7 cellular contexts compared by ENCODE assay signal in genomic region chr4:86961605-86962295, GRCh38. TPM values are rescaled to one million over a fixed set of nuclear protein-coding genes. Genes with fewer than 3 reads are reported as not detected.
DNase-seq lines count a peak whose midpoint lies in the region; ATAC-seq and TF ChIP-seq lines count a peak whose summit lies in the region.

No MANE protein-coding gene starts in this region.

- H3K4me1 Mint-ChIP-seq in GM23338, result peaks cover 64% of the 10 kb centered on the region
- peaks cover 25% of the 10 kb centered on the region for H3K4me1 Mint-ChIP-seq in T-helper 17 cell

- TF ChIP-seq CTCF in GM23338 (conservative IDR thresholded peaks at IDR 0.05; ENCODE audit: low read depth in 2 of 2), result no peak

- H3K4me2 ChIP-seq in GM23338, result peak overlapping the region; percentile 47

- DNase-seq in GM23338 (ENCODE audit: low spot score) (no peak), KG1 (lab: John Stamatoyannopoulos, UW) (peak; percentile 51), T-helper 17 cell (no peak), islet precursor cell (peak; percentile 56), left lobe of liver (ENCODE audit: low spot score) (no peak), superior temporal gyrus (ENCODE audit: extremely low spot score) (no peak)

- peaks cover 72% of the 10 kb centered on the region for H3K79me2 ChIP-seq in GM23338 (replicated peaks; ENCODE audit: insufficient read depth)

- H3K27me3 Mint-ChIP-seq in GM23338 (ENCODE audit: insufficient read depth, low read depth, poor library complexity) (peaks cover 7% of the 10 kb centered on the region), T-helper 17 cell (no peaks in the 10 kb centered on the region)

- peak; percentile 92 for ATAC-seq in GM18517 (IDR thresholded peaks at IDR 0.05; ENCODE audit: unreplicated experiment)
- no peak for ATAC-seq in GM23338
- peak; percentile 66 for ATAC-seq in T-helper 17 cell
- no peak for ATAC-seq in left lobe of liver

- no peaks in the 10 kb centered on the region for H3K9me2 ChIP-seq in GM23338 (ENCODE audit: insufficient read depth)

- H3K9me3 ChIP-seq in T-helper 17 cell (ENCODE audit: control insufficient read depth, low read length, poor library complexity, severe bottlenecking), result no peaks in the 10 kb centered on the region

- no peak overlapping the region for H3K27ac ChIP-seq in GM23338 (ENCODE audit: low read depth)

- peaks cover 59% of the 10 kb centered on the region for H3K4me1 ChIP-seq in GM23338 (ENCODE audit: insufficient read depth)

- no peaks in the 10 kb centered on the region for H4K20me1 ChIP-seq in GM23338 (replicated peaks; ENCODE audit: insufficient read depth)

- peaks cover 30% of the 10 kb centered on the region; the same call in 2 of the 3 replicates for H3K36me3 Mint-ChIP-seq in GM23338 (ENCODE audit: low read depth)
- H3K36me3 Mint-ChIP-seq in T-helper 17 cell (ENCODE audit: low read depth), result peaks cover 5% of the 10 kb centered on the region

- H3F3A ChIP-seq in GM23338 (replicated peaks; ENCODE audit: low read depth), result peaks cover 5% of the 10 kb centered on the region; the same call in 1 of the 2 replicates

- no peak overlapping the region for H2AFZ ChIP-seq in GM23338

- H3K9me3 Mint-ChIP-seq in GM23338, result no peaks in the 10 kb centered on the region

- peak overlapping the region; percentile 98 for H3K27ac Mint-ChIP-seq in GM23338
- H3K27ac Mint-ChIP-seq in T-helper 17 cell, result peak overlapping the region; percentile 51

- no peaks in the 10 kb centered on the region for H3K36me3 ChIP-seq in GM23338 (ENCODE audit: insufficient read depth)

- H3K4me3 Mint-ChIP-seq in GM23338, result peak overlapping the region; percentile 18
- H3K4me3 Mint-ChIP-seq in T-helper 17 cell, result no peak overlapping the region

- no peak overlapping the region for H3K4me3 ChIP-seq in GM23338

- no peaks in the 10 kb centered on the region for H3K27me3 ChIP-seq in GM23338 (ENCODE audit: insufficient read depth)

TF ChIP-seq in GM23338, 12 proteins besides CTCF, POLR2A, EP300 and RAD21:
- TF ChIP-seq NANOG (IDR thresholded peaks at IDR 0.05; ENCODE audit: borderline replicate concordance) (no peak), JUNB (IDR thresholded peaks at IDR 0.05; ENCODE audit: unreplicated experiment) (no peak), ZNF331 (CRISPR knock-in tag; IDR thresholded peaks at IDR 0.05; ENCODE audit: low read depth) (no peak), ZNF462 (CRISPR knock-in tag; IDR thresholded peaks at IDR 0.05) (no peak), ETS1 (IDR thresholded peaks at IDR 0.05) (no peak), STAT1 (IDR thresholded peaks at IDR 0.05; ENCODE audit: unreplicated experiment) (no peak), EZH2 (IDR thresholded peaks at IDR 0.05; ENCODE audit: low read depth, unreplicated experiment) (no peak), REST (IDR thresholded peaks at IDR 0.05; ENCODE audit: unreplicated experiment) (no peak), CREB1 (CRISPR knock-in tag; IDR thresholded peaks at IDR 0.05; ENCODE audit: low read depth) (no peak), POLR2AphosphoS5 (IDR thresholded peaks at IDR 0.05; ENCODE audit: low read depth) (no peak), EZH2phosphoT487 (IDR thresholded peaks at IDR 0.05; ENCODE audit: unreplicated experiment) (no peak), ZNF114 (CRISPR knock-in tag; IDR thresholded peaks at IDR 0.05) (no peak)

RNA-seq across cellular contexts. Expression of gene AFF1, which starts 26.9 kb away (rescaled TPM):
- 53.8 and 67.2 TPM in 2 replicates for total RNA-seq in GM23338 (2014; rRNA removed; shearing (Covaris generic))
- polyA plus RNA-seq in GM23338 (2016; fragmentation: Nextera tagmentation; extraction: Ambion mirVana), result 37.6 and 42.6 TPM in 2 replicates
- total RNA-seq in T-helper 17 cell (100 to 1,000 TPM; 105 to 121 TPM), left lobe of liver (37.2 TPM)

Comparison
In these comparisons a context has a peak if more than half of its experiments do, and no peak if none do; other contexts are left out.
1. ATAC-seq: peak in GM18517 (single experiment) and T-helper 17 cell (single experiment); none in GM23338 (single experiment) and left lobe of liver (single experiment).
2. DNase-seq: peak in KG1 (single experiment) and islet precursor cell (single experiment); none in GM23338 (single experiment), T-helper 17 cell (0 of 3), left lobe of liver (single experiment) and superior temporal gyrus (single experiment).